16 cellular contexts compared by ENCODE assay signal in the genomic region with DNA sequence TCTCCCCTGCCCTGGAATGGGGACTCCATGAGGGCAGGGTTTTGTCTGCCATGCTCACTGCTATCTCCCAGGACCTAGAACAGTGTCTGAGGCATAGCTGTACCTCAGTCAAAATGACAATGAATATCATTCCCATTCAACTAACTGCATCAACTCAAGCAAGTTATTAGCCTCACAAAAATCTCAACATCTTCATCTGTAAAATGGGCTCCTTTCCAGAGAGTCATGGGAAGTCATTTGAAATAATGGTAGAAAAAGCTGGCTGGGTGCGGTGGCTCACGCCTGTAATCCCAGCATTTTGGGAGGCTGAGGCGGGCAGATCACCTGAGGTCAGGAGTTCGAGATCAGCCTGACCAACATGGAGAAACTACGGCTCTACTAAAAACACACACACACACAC. TPM values are rescaled to one million over a fixed set of nuclear protein-coding genes. Genes with fewer than 3 reads are reported as not detected.
DNase-seq lines count a peak whose midpoint lies in the region; ATAC-seq, FAIRE-seq and TF ChIP-seq lines count a peak whose summit lies in the region.
"Had no signal": no experiment of that assay in that cellular context is flagged by ENCODE, and none has a peak within 500 bp of the region (broad histone marks: within the 10 kb centered on the region; RNA-seq: fewer than 3 reads in every experiment).

No MANE protein-coding gene starts in this region.

- ATAC-seq in T-helper 17 cell: no peak
- no peak for ATAC-seq in esophagus mucosa
- ATAC-seq in GM19324 (IDR thresholded peaks at IDR 0.05; ENCODE audit: low FRiP score, unreplicated experiment): no peak

- peak overlapping the region; percentile 81 for H3K27ac Mint-ChIP-seq in T-helper 1 cell treated with Interleukin-12 subunit alpha and Interleukin-12 subunit beta and Interleukin-4 antibody, amounts not matched to agents 30 μg/mL and 1 μg/mL, for 36 hours
- H3K27ac Mint-ChIP-seq in T-helper 17 cell: peak overlapping the region; percentile 96
- H3K27ac Mint-ChIP-seq: endodermal cell had no signal

- H3K4me1 Mint-ChIP-seq in T-helper 1 cell treated with Interleukin-12 subunit alpha and Interleukin-12 subunit beta and Interleukin-4 antibody, amounts not matched to agents 30 μg/mL and 1 μg/mL, for 36 hours (ENCODE audit: low read depth): peaks cover 58% of the 10 kb centered on the region
- H3K4me1 Mint-ChIP-seq in T-helper 17 cell: peaks cover 59% of the 10 kb centered on the region

- H3K27me3 Mint-ChIP-seq in T-helper 1 cell treated with Interleukin-12 subunit alpha and Interleukin-12 subunit beta and Interleukin-4 antibody, amounts not matched to agents 30 μg/mL and 1 μg/mL, for 36 hours (ENCODE audit: low read depth): no peaks in the 10 kb centered on the region
- no peaks in the 10 kb centered on the region for H3K27me3 Mint-ChIP-seq in T-helper 17 cell

- no peak for FAIRE-seq in frontal cortex (lab: Jason Lieb, UNC)

- DNase-seq in T-helper 1 cell: no peak
- no peak for DNase-seq in T-helper 17 cell
- DNase-seq in esophagus muscularis mucosa (ENCODE audit: extremely low spot score): no peak
- DNase-seq in sigmoid colon: no peak
- DNase-seq in frontal cortex (ENCODE audit: low spot score in 2 of 2): no peak
- DNase-seq: DMS 273 treated with DMSO at 0.1 percent for 48 hours, endodermal cell, head of caudate nucleus, mammary epithelial cell, NCI-H345 had no signal

- peaks cover 51% of the 10 kb centered on the region for H3K36me3 Mint-ChIP-seq in T-helper 1 cell treated with Interleukin-12 subunit alpha and Interleukin-12 subunit beta and Interleukin-4 antibody, amounts not matched to agents 30 μg/mL and 1 μg/mL, for 36 hours (ENCODE audit: low read depth)
- H3K36me3 Mint-ChIP-seq in T-helper 17 cell (ENCODE audit: low read depth): peaks cover 6% of the 10 kb centered on the region

- TF ChIP-seq CTCF in esophagus muscularis mucosa (IDR thresholded peaks at IDR 0.05): no peak
- TF ChIP-seq CTCF in sigmoid colon (IDR thresholded peaks at IDR 0.05): no peak

- TF ChIP-seq POLR2A in esophagus muscularis mucosa (IDR thresholded peaks at IDR 0.05; ENCODE audit: low read depth) (no peak), sigmoid colon (IDR thresholded peaks at IDR 0.05) (no peak)

- H3K4me1 ChIP-seq in esophagus muscularis mucosa (peaks cover 35 to 50% (median 41%) of the 10 kb centered on the region in 4 donors), sigmoid colon (peaks cover 0 to 12% (median 9%) of the 10 kb centered on the region in 4 donors)

- H3K9me3 ChIP-seq in T-helper 17 cell (ENCODE audit: control insufficient read depth, low read length, poor library complexity, severe bottlenecking): no peaks in the 10 kb centered on the region
- no peaks in the 10 kb centered on the region for H3K9me3 ChIP-seq in esophagus muscularis mucosa
- H3K9me3 ChIP-seq in sigmoid colon: no peaks in the 10 kb centered on the region
- H3K9me3 ChIP-seq: tibial nerve had no signal

- intact Hi-C loops in esophagus muscularis mucosa (cut with DNase I) (no loop called here), sigmoid colon (cut with DNase I) (no loop called here)

- peaks cover 0 to 18% (median 0%) of the 10 kb centered on the region in 4 donors for H3K27me3 ChIP-seq in esophagus muscularis mucosa
- H3K27me3 ChIP-seq in sigmoid colon: peaks cover 0 to 7% (median 0%) of the 10 kb centered on the region in 3 donors
- H3K27me3 ChIP-seq: tibial nerve had no signal

- peak overlapping the region; percentile 86 for H3K4me3 Mint-ChIP-seq in T-helper 1 cell treated with Interleukin-12 subunit alpha and Interleukin-12 subunit beta and Interleukin-4 antibody, amounts not matched to agents 30 μg/mL and 1 μg/mL, for 36 hours
- H3K4me3 Mint-ChIP-seq in T-helper 17 cell: peak overlapping the region; percentile 85
- H3K4me3 Mint-ChIP-seq: endodermal cell had no signal

- TF ChIP-seq EP300 in esophagus muscularis mucosa (IDR thresholded peaks at IDR 0.05) (no peak), sigmoid colon (IDR thresholded peaks at IDR 0.05) (no peak)

- H3K27ac ChIP-seq in esophagus muscularis mucosa (replicated peaks in 1 of 4): peak overlapping the region; percentile 48 to 75 (median 70)
- H3K27ac ChIP-seq in sigmoid colon: peak overlapping the region in 3 of 4 donors; percentile 48 to 66 (median 48)
- H3K27ac ChIP-seq: 22Rv1 had no signal

- WGBS in esophagus muscularis mucosa: 84% methylated on average over 5 of the region's 5 CpGs
- WGBS in sigmoid colon, 2 donors: 88 to 92% methylated on average over 5 of the region's 5 CpGs

- H3K36me3 ChIP-seq in esophagus muscularis mucosa (peaks cover 0 to 11% (median 0%) of the 10 kb centered on the region in 4 donors), sigmoid colon (no peaks in the 10 kb centered on the region)
- H3K36me3 ChIP-seq: tibial nerve had no signal

- H3K9me3 Mint-ChIP-seq in T-helper 1 cell treated with Interleukin-12 subunit alpha and Interleukin-12 subunit beta and Interleukin-4 antibody, amounts not matched to agents 30 μg/mL and 1 μg/mL, for 36 hours: no peaks in the 10 kb centered on the region
- H3K9me3 Mint-ChIP-seq: endodermal cell had no signal

- peak overlapping the region in 3 of 4 donors; percentile 20 to 60 (median 21) for H3K4me3 ChIP-seq in esophagus muscularis mucosa
- H3K4me3 ChIP-seq in sigmoid colon: no peak overlapping the region

RNA-seq across cellular contexts. Expression of a gene that starts 9.4 kb away (rescaled TPM):
- total RNA-seq in T-helper 17 cell (10 to 100 TPM; 15.9 to 27.2 TPM), esophagus muscularis mucosa (10 to 100 TPM in 3 of 4 donors, 1 to 10 TPM in 1; 5.0 to 18.1 (median 14.3) TPM), sigmoid colon (1 to 10 TPM; 3.1 to 7.2 (median 4.9) TPM), esophagus mucosa (1.9 TPM), frontal cortex (6.1 TPM)
- 10 to 100 TPM in 1 of 3 donors, 1 to 10 TPM in 2; 1.4 to 11.3 (median 6.6) TPM for polyA plus RNA-seq in sigmoid colon

RNA-seq across cellular contexts. Expression of a gene that starts 16.7 kb away (rescaled TPM):
- total RNA-seq in T-helper 17 cell (100 to 1,000 TPM; 107 to 123 TPM), esophagus muscularis mucosa (10 to 100 TPM; 54.4 to 79.6 (median 71.7) TPM), sigmoid colon (10 to 100 TPM; 44.9 to 77.2 (median 51.8) TPM), esophagus mucosa (38.3 TPM), frontal cortex (40.4 TPM)
- polyA plus RNA-seq in sigmoid colon: 10 to 100 TPM; 28.9 to 47.2 (median 32.4) TPM

RNA-seq across cellular contexts. Expression of a gene that starts 33.6 kb away (rescaled TPM):
- total RNA-seq in T-helper 17 cell (10 to 100 TPM; 71.2 to 80.6 TPM), esophagus muscularis mucosa (10 to 100 TPM; 36.1 to 56.3 (median 50.1) TPM), sigmoid colon (10 to 100 TPM; 32.1 to 47.9 (median 35.8) TPM), esophagus mucosa (28.3 TPM), frontal cortex (18.3 TPM)
- polyA plus RNA-seq in sigmoid colon: 10 to 100 TPM in 2 of 3 donors, 1 to 10 TPM in 1; 9.2 to 51.3 (median 16.8) TPM

RNA-seq across cellular contexts. Expression of a gene that starts 34.0 kb away (rescaled TPM):
- total RNA-seq in T-helper 17 cell (10 to 100 TPM in 1 of 2 donors, 1 to 10 TPM in 1; 9.4 to 10.5 TPM), esophagus muscularis mucosa (1 to 10 TPM; 5.4 to 9.2 (median 7.0) TPM), sigmoid colon (10 to 100 TPM in 1 of 4 donors, 1 to 10 TPM in 3; 6.1 to 10.4 (median 7.9) TPM), esophagus mucosa (9.5 TPM), frontal cortex (7.3 TPM)
- 10 to 100 TPM; 12.6 to 26.4 (median 15.7) TPM for polyA plus RNA-seq in sigmoid colon

RNA-seq across cellular contexts. Expression of a gene that starts 53.2 kb away (rescaled TPM):
- total RNA-seq in T-helper 17 cell: 1 to 10 TPM; 3.7 to 4.3 TPM
- total RNA-seq in esophagus muscularis mucosa: under 1 TPM in 3 of 4 donors, not detected in 1; under 0.01 to 0.17 (median 0.11) TPM
- not detected for total RNA-seq in sigmoid colon
- polyA plus RNA-seq in sigmoid colon: under 1 TPM in 1 of 3 donors, not detected in 2; 0.15 TPM
- total RNA-seq in esophagus mucosa: not detected
- total RNA-seq in frontal cortex: not detected
- total RNA-seq: endodermal cell, H4 had no signal

Comparison
In these comparisons a context has a peak if more than half of its experiments do, and no peak if none do; other contexts are left out.
1. H3K4me3 ChIP-seq: peak in esophagus muscularis mucosa (3 of 4); none in sigmoid colon (0 of 4).